10 cellular contexts compared by ENCODE assay signal in genomic region chr2:111157798-111158197, GRCh38. TPM values are rescaled to one million over a fixed set of nuclear protein-coding genes. Genes with fewer than 3 reads are reported as not detected.
A peak's percentile ranks its signal among the peaks of the same experiment; 100 is the strongest.
DNase-seq lines count a peak whose midpoint lies in the region; ATAC-seq and TF ChIP-seq lines count a peak whose summit lies in the region.
"Had no signal": no experiment of that assay in that cellular context is flagged by ENCODE, and none has a peak within 500 bp of the region (broad histone marks: within the 10 kb centered on the region; RNA-seq: fewer than 3 reads in every experiment).

No MANE protein-coding gene starts in this region.

- H3K27me3 Mint-ChIP-seq in immature natural killer cell (ENCODE audit: low read depth in 3 of 3), result peaks cover 0 to 6% (median 1%) of the 10 kb centered on the region in 3 donors

- no peak overlapping the region for H3K27ac Mint-ChIP-seq in immature natural killer cell

- no peaks in the 10 kb centered on the region; the same call in 1 of the 2 replicates for H3K27me3 ChIP-seq in GM06990 (replicated peaks; ENCODE audit: control insufficient read depth, insufficient read depth, low read length)

- TF ChIP-seq CTCF in GM06990 (IDR thresholded peaks at IDR 0.05; ENCODE audit: insufficient read depth, low read length, poor library complexity, severe bottlenecking), result peak; percentile 23

- peaks cover 8 to 41% (median 16%) of the 10 kb centered on the region in 3 donors for H3K36me3 Mint-ChIP-seq in immature natural killer cell

- peaks cover 5 to 10% of the 10 kb centered on the region in 2 donors for H3K4me1 Mint-ChIP-seq in immature natural killer cell

- H3K4me3 Mint-ChIP-seq in immature natural killer cell, result no peak overlapping the region

- H3K9me3 Mint-ChIP-seq in immature natural killer cell, result no peaks in the 10 kb centered on the region

- H3K4me3 ChIP-seq in GM06990 (replicated peaks; ENCODE audit: low read depth, low read length), result no peak overlapping the region

- ATAC-seq in GM19395 (IDR thresholded peaks at IDR 0.05; ENCODE audit: unreplicated experiment) (peak; percentile 69), HG03025 (IDR thresholded peaks at IDR 0.05; ENCODE audit: low FRiP score, unreplicated experiment) (peak; percentile 60)

- no peaks in the 10 kb centered on the region; the same call in 1 of the 2 replicates for H3K36me3 ChIP-seq in GM06990 (ENCODE audit: control insufficient read depth, insufficient read depth, low read length)

- DNase-seq in GM06990 (ENCODE audit: extremely low read depth, insufficient read length), result peak; percentile 29
- peak; percentile 16 for DNase-seq in SHP77 treated with DMSO at 0.1 percent for 48 hours (lab: John Stamatoyannopoulos, UW)
- no peak for DNase-seq in 8988T
- DNase-seq in effector CD8-positive, alpha-beta T cell (lab: John Stamatoyannopoulos, UW), result no peak
- no peak for DNase-seq in NCI-H2081 treated with DMSO at 0.1 percent for 48 hours (lab: John Stamatoyannopoulos, UW)
- no peak for DNase-seq in immature natural killer cell
- DNase-seq: activated CD4-positive, CD25-positive, alpha-beta regulatory T cell; NCI-H226 had no signal

RNA-seq across cellular contexts. Expression of gene BCL2L11, which starts 37.1 kb away (rescaled TPM):
- 1 to 10 TPM; 2.0 to 5.4 (median 4.8) TPM for polyA plus RNA-seq in immature natural killer cell

Comparison
In these comparisons a context has a peak if more than half of its experiments do, and no peak if none do; other contexts are left out.
1. DNase-seq: peak in GM06990 (single experiment) and SHP77 treated with DMSO at 0.1 percent for 48 hours (single experiment); none in 8988T (single experiment), effector CD8-positive, alpha-beta T cell (single experiment), NCI-H2081 treated with DMSO at 0.1 percent for 48 hours (single experiment) and immature natural killer cell (0 of 3).